Comparison of ENCODE assay signal across 1 cellular context in genomic region chr5:41821051-41821450, GRCh38.
TF ChIP-seq lines count a peak whose summit lies in the region.

No MANE protein-coding gene starts in this region.

TF ChIP-seq in GM23338, 12 proteins besides CTCF, POLR2A, EP300 and RAD21 (continued from another document):
- TF ChIP-seq ZNF462 (CRISPR knock-in tag; IDR thresholded peaks at IDR 0.05) = no peak
- TF ChIP-seq NANOG (IDR thresholded peaks at IDR 0.05; ENCODE audit: borderline replicate concordance) = no peak
- no peak for TF ChIP-seq POLR2AphosphoS5 (IDR thresholded peaks at IDR 0.05; ENCODE audit: low read depth)
- no peak for TF ChIP-seq EZH2 (IDR thresholded peaks at IDR 0.05; ENCODE audit: low read depth, unreplicated experiment)
